25 cellular contexts compared by ENCODE assay signal in genomic region chr7:156606618-156607331, GRCh38. TPM values are rescaled to one million over a fixed set of nuclear protein-coding genes. Genes with fewer than 3 reads are reported as not detected.
DNase-seq lines count a peak whose midpoint lies in the region; ATAC-seq and TF ChIP-seq lines count a peak whose summit lies in the region.
"Had no signal": no experiment of that assay in that cellular context is flagged by ENCODE, and none has a peak within 500 bp of the region (broad histone marks: within the 10 kb centered on the region; RNA-seq: fewer than 3 reads in every experiment).

No MANE protein-coding gene starts in this region.

- CTCF ChIA-PET in mammary epithelial cell (lab: Charles Lee; ENCODE audit: low non-redundant PET): no interaction called here

- H3K79me2 ChIP-seq in mammary epithelial cell (ENCODE audit: insufficient read depth, low read length): no peaks in the 10 kb centered on the region

- no peak for DNase-seq in stimulated activated naive CD8-positive, alpha-beta T cell treated with anti-CD3 and anti-CD28 coated beads, Interleukin-15, amount 100 ng/mL, for 72 hours
- DNase-seq in stimulated activated naive CD8-positive, alpha-beta T cell treated with anti-CD3 and anti-CD28 coated beads, Interleukin-15, Interleukin-2, amounts not matched to agents 100 U/mL and 50 U/mL, for 24 hours: no peak
- DNase-seq in mammary epithelial cell (no peak), neural crest cell (ENCODE audit: low read depth, low spot score) (no peak), NCI-H1436 (lab: John Stamatoyannopoulos, UW) (no peak)
- DNase-seq: activated T-cell treated with anti-CD3 and anti-CD28 coated beads, Interleukin-2, amount 50 U/mL, for 1 hour; amygdala; cortex of kidney; hippocampal formation; immature natural killer cell; mesendoderm; NCI-H146; NCI-H446 treated with DMSO at 0.1 percent for 48 hours; occipital lobe; OCI-M1; T-helper 9 cell; trophoblast cell; WERI-Rb-1 had no signal

- H3K9me3 Mint-ChIP-seq in stimulated activated naive CD8-positive, alpha-beta T cell treated with anti-CD3 and anti-CD28 coated beads, Interleukin-15, amount 100 ng/mL, for 72 hours: no peaks in the 10 kb centered on the region
- no peaks in the 10 kb centered on the region for H3K9me3 Mint-ChIP-seq in neural crest cell
- H3K9me3 Mint-ChIP-seq: activated CD4-positive, alpha-beta T cell treated with anti-CD3 and anti-CD28 coated beads, Interleukin-2, amount 10 ng/mL, durations not matched to agents 24 days and 14 days had no signal

- no CpG with 5 or more reads among the region's 15 CpGs for WGBS in mammary epithelial cell (ENCODE audit: low coverage, missing lambda C conversion rate)

- H3K4me1 ChIP-seq in mammary epithelial cell (ENCODE audit: insufficient read depth, low read length): peaks cover 16% of the 10 kb centered on the region

- in situ Hi-C loops in mammary epithelial cell (cut with MboI; ENCODE audit: low sequenced_read_pairs in 2 of 2): no loop called here

- H3K4me1 Mint-ChIP-seq in stimulated activated naive CD8-positive, alpha-beta T cell treated with anti-CD3 and anti-CD28 coated beads, Interleukin-15, amount 100 ng/mL, for 72 hours: peaks cover 16% of the 10 kb centered on the region
- H3K4me1 Mint-ChIP-seq in neural crest cell: peaks cover 6% of the 10 kb centered on the region

- peak overlapping the region in 1 of 2 donors; percentile 51 for H3K4me3 Mint-ChIP-seq in stimulated activated naive CD8-positive, alpha-beta T cell treated with anti-CD3 and anti-CD28 coated beads, Interleukin-15, amount 100 ng/mL, for 72 hours
- no peak overlapping the region for H3K4me3 Mint-ChIP-seq in neural crest cell
- H3K4me3 Mint-ChIP-seq: activated CD4-positive, alpha-beta T cell treated with anti-CD3 and anti-CD28 coated beads, Interleukin-2, amount 10 ng/mL, durations not matched to agents 24 days and 14 days had no signal

- intact Hi-C loops in mammary epithelial cell (cut with micrococcal nuclease): no loop called here

- dilution Hi-C loops in mammary epithelial cell (cut with HindIII; ENCODE audit: low sequenced_read_pairs): no loop called here

- no peak overlapping the region for H3K9ac ChIP-seq in mammary epithelial cell (ENCODE audit: insufficient read depth, low read length)
- H3K9ac ChIP-seq: BLaER1, KMS-11 had no signal

- no peak overlapping the region for H2AFZ ChIP-seq in mammary epithelial cell (ENCODE audit: low read depth, low read length)

- H4K20me1 ChIP-seq in mammary epithelial cell (ENCODE audit: insufficient read depth, low read length): no peaks in the 10 kb centered on the region
- H4K20me1 ChIP-seq: BLaER1 had no signal

- peaks cover 77% of the 10 kb centered on the region for H3K27me3 Mint-ChIP-seq in stimulated activated naive CD8-positive, alpha-beta T cell treated with anti-CD3 and anti-CD28 coated beads, Interleukin-15, amount 100 ng/mL, for 72 hours
- H3K27me3 Mint-ChIP-seq in neural crest cell (ENCODE audit: low read depth): no peaks in the 10 kb centered on the region

- no peaks in the 10 kb centered on the region for H3K36me3 ChIP-seq in mammary epithelial cell (ENCODE audit: insufficient read depth, low read length)
- H3K36me3 ChIP-seq: BLaER1, cardiac muscle cell, gastroesophageal sphincter, WERI-Rb-1 had no signal

- H3K36me3 Mint-ChIP-seq in neural crest cell (ENCODE audit: low read depth): no peaks in the 10 kb centered on the region

- ATAC-seq in stimulated activated naive CD8-positive, alpha-beta T cell treated with anti-CD3 and anti-CD28 coated beads, Interleukin-15, amount 100 ng/mL, for 72 hours: peak; percentile 71
- no peak for ATAC-seq in stimulated activated naive CD8-positive, alpha-beta T cell treated with anti-CD3 and anti-CD28 coated beads, Interleukin-15, Interleukin-2, amounts not matched to agents 100 U/mL and 50 U/mL, for 24 hours
- ATAC-seq in GM18861 (IDR thresholded peaks at IDR 0.05; ENCODE audit: unreplicated experiment) (no peak), GM21576 (IDR thresholded peaks at IDR 0.05; ENCODE audit: unreplicated experiment) (no peak)
- ATAC-seq: gastroesophageal sphincter had no signal

- TF ChIP-seq CTCF in mammary epithelial cell (conservative IDR thresholded peaks at IDR 0.05 in 1 of 2, IDR thresholded peaks at IDR 0.05 in 1 of 2; ENCODE audit: extremely low read depth in 1 of 2, insufficient read depth in 1 of 2, low read depth in 1 of 2, low read length in 2 of 2): no peak
- no peak for TF ChIP-seq CTCF in neural crest cell (conservative IDR thresholded peaks at IDR 0.05)

- peaks cover 5% of the 10 kb centered on the region for H3K27me3 ChIP-seq in mammary epithelial cell (ENCODE audit: insufficient read depth, low read length)
- H3K27me3 ChIP-seq: BLaER1, cardiac muscle cell had no signal

- BruUV-seq in mammary epithelial cell (replicated peaks; lab: Mats Ljungman, UMichigan): no TSS peak

- no peak overlapping the region for H3K27ac Mint-ChIP-seq in stimulated activated naive CD8-positive, alpha-beta T cell treated with anti-CD3 and anti-CD28 coated beads, Interleukin-15, amount 100 ng/mL, for 72 hours
- peak overlapping the region; percentile 27 for H3K27ac Mint-ChIP-seq in neural crest cell (ENCODE audit: unreplicated experiment)
- H3K27ac Mint-ChIP-seq: activated CD4-positive, alpha-beta T cell treated with anti-CD3 and anti-CD28 coated beads, Interleukin-2, amount 10 ng/mL, durations not matched to agents 24 days and 14 days; immature natural killer cell had no signal

- no peak overlapping the region for H3K4me3 ChIP-seq in mammary epithelial cell (replicated peaks in 1 of 3; ENCODE audit: insufficient read depth in 1 of 3, low read depth in 2 of 3, low read length in 3 of 3)
- H3K4me3 ChIP-seq: BLaER1, cardiac muscle cell had no signal

- peak overlapping the region; percentile 55 for H3K4me2 ChIP-seq in mammary epithelial cell (ENCODE audit: insufficient read depth, low read depth, low read length)
- H3K4me2 ChIP-seq: BLaER1, KMS-11 had no signal

- H3K9me3 ChIP-seq in mammary epithelial cell (replicated peaks; ENCODE audit: insufficient read depth, low read length): no peaks in the 10 kb centered on the region
- H3K9me3 ChIP-seq: gastroesophageal sphincter had no signal

- no peak overlapping the region for H3K27ac ChIP-seq in mammary epithelial cell (ENCODE audit: insufficient read depth, low read depth, low read length)
- H3K27ac ChIP-seq: BLaER1, cardiac muscle cell, gastroesophageal sphincter, KMS-11, WERI-Rb-1 had no signal

RNA-seq across cellular contexts. Expression of gene RNF32, which starts 33.8 kb away (rescaled TPM):
- total RNA-seq in mammary epithelial cell (1 to 10 TPM in 1 of 2 donors, under 1 TPM in 1; 0.96 to 1.0 TPM), neural crest cell (1.2 and 1.4 TPM in 2 replicates)
- polyA plus RNA-seq in mammary epithelial cell: 1.00 TPM
- polyA minus RNA-seq in mammary epithelial cell: not detected
